ENCODE assay signal across 21 cellular contexts in genomic region chr12:103050273-103050672, GRCh38.
DNase-seq lines count a peak whose midpoint lies in the region; ATAC-seq and TF ChIP-seq lines count a peak whose summit lies in the region.
"Had no signal": no experiment of that assay in that cellular context is flagged by ENCODE, and none has a peak within 500 bp of the region (broad histone marks: within the 10 kb centered on the region; RNA-seq: fewer than 3 reads in every experiment).

No MANE protein-coding gene starts in this region.

- 0 out of 2 replicates have a peak overlapping the region, but pooled peaks have one; percentile 16 for H3K27ac ChIP-seq in WERI-Rb-1
- H3K27ac ChIP-seq: A549 had no signal

- H3K27me3 ChIP-seq in WERI-Rb-1 (ENCODE audit: insufficient read depth, low read depth, severe bottlenecking), result no peaks in the 10 kb centered on the region

- TF ChIP-seq CTCF in WERI-Rb-1 (IDR thresholded peaks at IDR 0.05; ENCODE audit: low read depth, low read length), result no peak

- H3K4me3 ChIP-seq in WERI-Rb-1 (ENCODE audit: low read depth, low read length), result no peak overlapping the region
- H3K4me3 ChIP-seq: A549, GM12878, HAP-1 had no signal

- no peaks in the 10 kb centered on the region for H3K36me3 ChIP-seq in WERI-Rb-1
- H3K36me3 ChIP-seq: HAP-1 had no signal

- no peaks in the 10 kb centered on the region for H3K9me3 ChIP-seq in WERI-Rb-1 (ENCODE audit: severe bottlenecking)
- H3K9me3 ChIP-seq: A549, HAP-1 had no signal

- no peak for ATAC-seq in GM21717 (IDR thresholded peaks at IDR 0.05; ENCODE audit: unreplicated experiment)
- ATAC-seq in GM21825 (IDR thresholded peaks at IDR 0.05; ENCODE audit: unreplicated experiment), result no peak
- ATAC-seq: A549, GM12878 had no signal

- DNase-seq in NCI-H524 (lab: John Stamatoyannopoulos, UW) (peak; percentile 1 to 56), NCI-H524 treated with DMSO at 0.1 percent for 48 hours (lab: John Stamatoyannopoulos, UW) (no peak), SK-N-DZ (ENCODE audit: low spot score) (peak; percentile 87), WERI-Rb-1 (no peak), DMS153 treated with DMSO at 0.1 percent for 48 hours (lab: John Stamatoyannopoulos, UW; ENCODE audit: unreplicated experiment) (no peak)
- DNase-seq: 8988T; ACHN; AML-193; C1 segment of cervical spinal cord; Calu3; CD4-positive, alpha-beta memory T cell; COR-L47; DMS79; EL; GDM1; GOT3 had no signal

Comparison
In these comparisons a context has a peak if more than half of its experiments do, and no peak if none do; other contexts are left out.
1. DNase-seq: peak in NCI-H524 (2 of 2) and SK-N-DZ (single experiment); none in NCI-H524 treated with DMSO at 0.1 percent for 48 hours (single experiment), WERI-Rb-1 (single experiment) and DMS153 treated with DMSO at 0.1 percent for 48 hours (single experiment).